ENCODE assay signal across 15 cellular contexts in genomic region chr4:162645381-162645780, GRCh38.
DNase-seq lines count a peak whose midpoint lies in the region; FAIRE-seq and TF ChIP-seq lines count a peak whose summit lies in the region.
"Had no signal": no experiment of that assay in that cellular context is flagged by ENCODE, and none has a peak within 500 bp of the region (broad histone marks: within the 10 kb centered on the region; RNA-seq: fewer than 3 reads in every experiment).

No MANE protein-coding gene starts in this region.

- no peaks in the 10 kb centered on the region for H3K27me3 Mint-ChIP-seq in CD14-positive monocyte (ENCODE audit: low read depth in 3 of 3)

- H3K4me1 Mint-ChIP-seq in CD14-positive monocyte: no peaks in the 10 kb centered on the region

- H3K18ac ChIP-seq in H1 (ENCODE audit: extremely low read depth, low read length): no peak overlapping the region

- H3K23ac ChIP-seq in H1 (ENCODE audit: insufficient read length): no peak overlapping the region

- no peak overlapping the region for H3K9ac ChIP-seq in NT2/D1 (ENCODE audit: insufficient read length, low read depth)
- H3K9ac ChIP-seq in H1 (replicated peaks in 1 of 4; ENCODE audit: extremely low read depth in 1 of 4, low read depth in 3 of 4, low read length in 3 of 4): no peak overlapping the region

- no peak overlapping the region for H3K14ac ChIP-seq in H1 (ENCODE audit: insufficient read length)

- POLR2A ChIA-PET in H1 (lab: Charles Lee; ENCODE audit: partially characterized antibody): no interaction called here

- whole genome bisulfite sequencing in H1 (ENCODE audit: extremely low coverage in 1 of 2, insufficient coverage in 1 of 2, insufficient read length in 1 of 2, insufficient replicate concordance in 2 of 2, low coverage in 1 of 2, low lambda C conversion rate in 2 of 2, missing lambda C conversion rate in 1 of 2), 2 experiments: 66% methylated on average over 4 of the region's 4 CpGs; no CpG with 5 or more reads in 1 of the 2 experiments

- TF ChIP-seq RAD21 in H1 (IDR thresholded peaks at IDR 0.05 in 1 of 2, conservative IDR thresholded peaks at IDR 0.05 in 1 of 2; ENCODE audit: low read depth in 2 of 2, low read length in 2 of 2): peak; percentile 84

- H2BK120ac ChIP-seq in H1 (replicated peaks; ENCODE audit: low read depth, low read length): no peak overlapping the region

- no peak overlapping the region for H2BK5ac ChIP-seq in H1 (ENCODE audit: low read depth, low read length)

- TF ChIP-seq POLR2A in H1 (IDR thresholded peaks at IDR 0.05; ENCODE audit: control extremely low read depth in 1 of 2, low read depth in 2 of 2, low read length in 2 of 2) (no peak), erythroblast (IDR thresholded peaks at IDR 0.05; ENCODE audit: low read length) (no peak)

- no peaks in the 10 kb centered on the region for H3K27me3 ChIP-seq in NT2/D1 (ENCODE audit: insufficient read depth, insufficient read length)
- H3K27me3 ChIP-seq in H1 (replicated peaks in 1 of 4; ENCODE audit: control insufficient read depth in 3 of 4, extremely low read depth in 1 of 4, insufficient read depth in 3 of 4, low read length in 3 of 4): no peaks in the 10 kb centered on the region
- H3K27me3 ChIP-seq: testis had no signal

- H3K4me1 ChIP-seq in NT2/D1 (ENCODE audit: insufficient read depth, insufficient read length): no peaks in the 10 kb centered on the region
- no peaks in the 10 kb centered on the region for H3K4me1 ChIP-seq in H1 (replicated peaks in 1 of 4; ENCODE audit: control insufficient read depth in 3 of 4, insufficient read depth in 4 of 4, low read length in 3 of 4)
- H3K4me1 ChIP-seq: testis had no signal

- no peak for FAIRE-seq in H1 (lab: Jason Lieb, UNC)
- FAIRE-seq: GM18507, TTC549 had no signal

- no peak overlapping the region for H3K27ac Mint-ChIP-seq in CD14-positive monocyte
- H3K27ac Mint-ChIP-seq: activated naive CD8-positive, alpha-beta T cell had no signal

- DNase-seq in NOMO-1 (lab: John Stamatoyannopoulos, UW; ENCODE audit: unreplicated experiment in 2 of 2) (peak; percentile 13 to 18), NOMO-1 treated with dmso at 0.1 percent for 144 hours (lab: John Stamatoyannopoulos, UW; ENCODE audit: unreplicated experiment) (no peak), NT2/D1 (ENCODE audit: low read depth, low spot score) (peak; percentile 3), H1 (ENCODE audit: low read depth in 1 of 2, low spot score in 2 of 2) (no peak), putamen (ENCODE audit: low spot score) (peak; percentile 13), CD14-positive monocyte (ENCODE audit: low spot score) (no peak), NCI-H774 (lab: John Stamatoyannopoulos, UW) (no peak), erythroblast (lab: John Stamatoyannopoulos, UW) (no peak)
- DNase-seq: DND-41, NCI-H1092, testis had no signal

- no peak for TF ChIP-seq EP300 in H1 (IDR thresholded peaks at IDR 0.05; ENCODE audit: borderline replicate concordance in 1 of 2, low read depth in 2 of 2, low read length in 2 of 2)

- no peak overlapping the region for H4K5ac ChIP-seq in H1 (ENCODE audit: insufficient read length, low read depth, low read length)

- no peaks in the 10 kb centered on the region for H3K79me1 ChIP-seq in H1 (ENCODE audit: low read depth, low read length)

- no peak overlapping the region for H2AFZ ChIP-seq in H1 (ENCODE audit: low read length)

- H2BK15ac ChIP-seq in H1 (ENCODE audit: low read length): no peak overlapping the region

- H4K91ac ChIP-seq in H1 (replicated peaks; ENCODE audit: insufficient read length, low read length): no peak overlapping the region

- no peak overlapping the region for H4K8ac ChIP-seq in H1 (ENCODE audit: extremely low read depth, insufficient read depth, low read length)

- TF ChIP-seq CTCF in H1 (IDR thresholded peaks at IDR 0.05; ENCODE audit: control extremely low read depth in 1 of 3, insufficient read depth in 1 of 3, low read depth in 1 of 3, low read length in 3 of 3) (peak in 2 of 3 experiments; percentile 55 to 60; a peak in 3 of 4 replicates), CD14-positive monocyte (IDR thresholded peaks at IDR 0.05) (no peak)

- intact Hi-C loops in CD14-positive monocyte (cut with micrococcal nuclease): no loop called here

- H3K56ac ChIP-seq in H1 (replicated peaks; ENCODE audit: insufficient read length, low read depth, low read length): no peak overlapping the region

- H4K20me1 ChIP-seq in H1 (replicated peaks in 1 of 2; ENCODE audit: control insufficient read depth in 1 of 2, insufficient read depth in 2 of 2, low read length in 2 of 2): no peaks in the 10 kb centered on the region

- peaks cover 0 to 3% (median 0%) of the 10 kb centered on the region in 7 donors for H3K9me3 Mint-ChIP-seq in CD14-positive monocyte

- H2AK5ac ChIP-seq in H1 (ENCODE audit: low read depth, low read length): no peak overlapping the region

- H3K27ac ChIP-seq in H1 (ENCODE audit: low read depth, low read length): no peak overlapping the region
- H3K27ac ChIP-seq: RWPE1, testis had no signal

- H2BK20ac ChIP-seq in H1 (ENCODE audit: low read length): no peak overlapping the region

- no peak overlapping the region for H3K4me3 ChIP-seq in NT2/D1 (ENCODE audit: insufficient read length, low read depth)
- H3K4me3 ChIP-seq in H1 (ENCODE audit: extremely low read depth in 1 of 4, insufficient read depth in 2 of 4, low read depth in 3 of 4, low read length in 4 of 4): no peak overlapping the region
- H3K4me3 ChIP-seq: testis had no signal

- H2BK12ac ChIP-seq in H1 (ENCODE audit: low read depth, low read length): no peak overlapping the region

- H3K4me2 ChIP-seq in H1 (ENCODE audit: insufficient read depth in 1 of 2, low read depth in 2 of 2, low read length in 2 of 2): no peak overlapping the region

- no peak overlapping the region for H3K4me3 Mint-ChIP-seq in CD14-positive monocyte
- H3K4me3 Mint-ChIP-seq: activated naive CD8-positive, alpha-beta T cell had no signal

- H3K79me2 ChIP-seq in H1 (ENCODE audit: control insufficient read depth in 1 of 2, insufficient read depth in 2 of 2, low read length in 2 of 2): no peaks in the 10 kb centered on the region

- H3K9me3 ChIP-seq in NT2/D1 (ENCODE audit: insufficient read depth, low read length) (no peaks in the 10 kb centered on the region), H1 (ENCODE audit: insufficient read depth in 2 of 2, low read depth in 1 of 2, low read length in 1 of 2) (no peaks in the 10 kb centered on the region)
- H3K9me3 ChIP-seq: testis had no signal

- CTCF ChIA-PET in H1 (lab: Charles Lee; ENCODE audit: partially characterized antibody): interaction anchor here (0.6 to 3.0 kb wide), 27 partner anchors 11 to 792 kb away, joined by 3 to 28 read pairs (median 4); no protein-coding TSS in a partner anchor

- no peak overlapping the region for H3K4ac ChIP-seq in H1 (replicated peaks; ENCODE audit: insufficient read length, low read depth, low read length)

- H3K36me3 ChIP-seq in NT2/D1 (ENCODE audit: insufficient read depth, insufficient read length, low read length) (no peaks in the 10 kb centered on the region), H1 (ENCODE audit: control insufficient read depth in 2 of 4, insufficient read depth in 4 of 4, low read length in 3 of 4) (no peaks in the 10 kb centered on the region)

- H3K36me3 Mint-ChIP-seq in CD14-positive monocyte: no peaks in the 10 kb centered on the region
- H3K36me3 Mint-ChIP-seq: activated naive CD8-positive, alpha-beta T cell had no signal

- H3K23me2 ChIP-seq in H1 (ENCODE audit: low read depth, low read length): no peaks in the 10 kb centered on the region

TF ChIP-seq in H1, 55 proteins besides CTCF, POLR2A, EP300 and RAD21:
- TF ChIP-seq FOSL1 (IDR thresholded peaks at IDR 0.05; ENCODE audit: insufficient read depth, low read depth, low read length) (no peak), JUN (IDR thresholded peaks at IDR 0.05; ENCODE audit: low read depth, low read length) (no peak), CHD2 (IDR thresholded peaks at IDR 0.05; ENCODE audit: low read length) (no peak), HDAC2 (IDR thresholded peaks at IDR 0.05; ENCODE audit: borderline replicate concordance in 1 of 2, low read depth in 2 of 2, low read length in 2 of 2) (no peak), SIRT6 (IDR thresholded peaks at IDR 0.05; ENCODE audit: low read length) (no peak), NANOG (IDR thresholded peaks at IDR 0.05; ENCODE audit: insufficient read depth, low read depth, low read length, poor library complexity, severe bottlenecking) (no peak), SUZ12 (IDR thresholded peaks at IDR 0.05; ENCODE audit: low read length) (no peak), BCL11A (IDR thresholded peaks at IDR 0.05; ENCODE audit: low read depth in 2 of 2, low read length in 2 of 2) (no peak), PHF8 (conservative IDR thresholded peaks at IDR 0.05; ENCODE audit: low read depth, low read length) (no peak), CREB1 (IDR thresholded peaks at IDR 0.05) (no peak), E2F6 (IDR thresholded peaks at IDR 0.05) (no peak), SP4 (IDR thresholded peaks at IDR 0.05; ENCODE audit: low read length) (no peak)

Comparison
In these comparisons a context has a peak if more than half of its experiments do, and no peak if none do; other contexts are left out.
1. DNase-seq: peak in NOMO-1 (2 of 2), NT2/D1 (single experiment) and putamen (single experiment); none in NOMO-1 treated with dmso at 0.1 percent for 144 hours (single experiment), H1 (0 of 2), CD14-positive monocyte (single experiment), NCI-H774 (single experiment) and erythroblast (0 of 2).